8 cellular contexts compared by ENCODE assay signal in the genomic region with DNA sequence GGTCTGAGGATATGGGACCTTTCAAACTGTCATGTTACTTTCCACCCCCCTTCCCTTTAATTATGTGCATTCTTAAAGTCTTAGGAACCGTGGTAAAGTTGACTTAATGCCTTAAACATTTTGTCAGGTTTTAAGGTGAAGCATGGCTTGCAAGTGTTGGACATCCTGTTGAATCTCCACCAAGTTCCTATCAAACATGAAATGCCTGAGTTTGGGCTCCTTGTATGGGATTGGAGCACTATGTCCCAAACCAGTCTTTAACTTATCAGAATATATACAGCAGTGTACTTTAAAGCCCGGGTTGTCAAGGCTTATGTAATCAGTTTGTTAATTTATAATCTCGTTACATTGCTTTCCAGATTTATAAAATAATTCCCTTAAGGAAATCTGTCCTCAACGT. TPM values are rescaled to one million over a fixed set of nuclear protein-coding genes. Genes with fewer than 3 reads are reported as not detected.
DNase-seq lines count a peak whose midpoint lies in the region; ATAC-seq and TF ChIP-seq lines count a peak whose summit lies in the region.

No MANE protein-coding gene starts in this region.

- peaks cover 26% of the 10 kb centered on the region for H3K36me3 Mint-ChIP-seq in CD4-positive, CD25-positive, alpha-beta regulatory T cell
- H3K36me3 Mint-ChIP-seq in nephron (ENCODE audit: low read depth) = peaks cover 9% of the 10 kb centered on the region

- H3K4me1 ChIP-seq in CD4-positive, CD25-positive, alpha-beta regulatory T cell (ENCODE audit: control insufficient read depth, insufficient read depth, low read length, poor library complexity, severe bottlenecking) = peaks cover 55% of the 10 kb centered on the region

- H3K27ac ChIP-seq in CD4-positive, CD25-positive, alpha-beta regulatory T cell (ENCODE audit: insufficient read depth, low read length, poor library complexity, severe bottlenecking) = peak overlapping the region; percentile 89

- no peaks in the 10 kb centered on the region for H3K27me3 ChIP-seq in CD4-positive, CD25-positive, alpha-beta regulatory T cell (ENCODE audit: control insufficient read depth, insufficient read depth, low read length)

- H3K9me3 ChIP-seq in CD4-positive, CD25-positive, alpha-beta regulatory T cell (ENCODE audit: control insufficient read depth in 2 of 2, low read length in 2 of 2) = no peaks in the 10 kb centered on the region

- H3K4me3 Mint-ChIP-seq in CD4-positive, CD25-positive, alpha-beta regulatory T cell = peak overlapping the region; percentile 95 to 99 (median 98)
- H3K4me3 Mint-ChIP-seq in nephron = peak overlapping the region; percentile 89 to 98 (median 94)

- DNase-seq in CD4-positive, CD25-positive, alpha-beta regulatory T cell = peak in 1 of 3 donors; percentile 31
- no peak for DNase-seq in LNCaP clone FGC (ENCODE audit: low read depth)
- DNase-seq in dermis blood vessel endothelial cell = peak; percentile 42
- no peak for DNase-seq in left lobe of liver (ENCODE audit: low spot score)

- peaks cover 0 to 1% (median 0%) of the 10 kb centered on the region in 7 donors for H3K9me3 Mint-ChIP-seq in CD4-positive, CD25-positive, alpha-beta regulatory T cell
- H3K9me3 Mint-ChIP-seq in nephron = no peaks in the 10 kb centered on the region

- peaks cover 36 to 48% (median 39%) of the 10 kb centered on the region in 4 donors for H3K4me1 Mint-ChIP-seq in CD4-positive, CD25-positive, alpha-beta regulatory T cell
- peaks cover 39% of the 10 kb centered on the region for H3K4me1 Mint-ChIP-seq in nephron

- TF ChIP-seq CTCF in LNCaP clone FGC (IDR thresholded peaks at IDR 0.05; ENCODE audit: control insufficient read depth, extremely low read depth, insufficient read depth) (no peak), nephron (IDR thresholded peaks at IDR 0.05; ENCODE audit: unreplicated experiment in 3 of 3) (no peak)

- peak overlapping the region; percentile 100 for H3K4me3 ChIP-seq in CD4-positive, CD25-positive, alpha-beta regulatory T cell (ENCODE audit: low read depth, low read length)
- peak overlapping the region; percentile 74 for H3K4me3 ChIP-seq in LNCaP clone FGC (ENCODE audit: low read depth, low read length)

- peaks cover 2% of the 10 kb centered on the region for H3K36me3 ChIP-seq in CD4-positive, CD25-positive, alpha-beta regulatory T cell (ENCODE audit: control insufficient read depth, insufficient read depth, low read length)

- H3K27ac Mint-ChIP-seq in CD4-positive, CD25-positive, alpha-beta regulatory T cell = peak overlapping the region; percentile 96 to 99 (median 97)
- peak overlapping the region; percentile 92 to 94 (median 93) for H3K27ac Mint-ChIP-seq in nephron

- no peak for ATAC-seq in CD4-positive, CD25-positive, alpha-beta regulatory T cell (ENCODE audit: low read depth in 2 of 2)
- ATAC-seq in GM21360 (IDR thresholded peaks at IDR 0.05; ENCODE audit: unreplicated experiment) (no peak), HG03135 (IDR thresholded peaks at IDR 0.05; ENCODE audit: unreplicated experiment) (no peak), left lobe of liver (no peak), HG02642 (IDR thresholded peaks at IDR 0.05; ENCODE audit: poor library complexity, unreplicated experiment) (no peak)

- peaks cover 7% of the 10 kb centered on the region for H3K27me3 Mint-ChIP-seq in CD4-positive, CD25-positive, alpha-beta regulatory T cell
- peaks cover 17% of the 10 kb centered on the region for H3K27me3 Mint-ChIP-seq in nephron (ENCODE audit: low read depth)

RNA-seq across cellular contexts. Expression of gene SNRK, which starts 1.2 kb away (rescaled TPM):
- 158 TPM for total RNA-seq in CD4-positive, CD25-positive, alpha-beta regulatory T cell
- polyA plus RNA-seq in CD4-positive, CD25-positive, alpha-beta regulatory T cell = 10 to 100 TPM; 40.7 to 56.9 (median 48.1) TPM
- total RNA-seq in dermis blood vessel endothelial cell (185 and 192 TPM in 2 replicates), left lobe of liver (12.4 TPM)

Comparison
In these comparisons a context has a peak if more than half of its experiments do, and no peak if none do; other contexts are left out.
1. RNA of gene SNRK, which starts 1.2 kb away (total RNA-seq): 185 to 192 TPM in dermis blood vessel endothelial cell and 158 TPM in CD4-positive, CD25-positive, alpha-beta regulatory T cell (single experiment); 12.4 TPM in left lobe of liver (single experiment); every median in the first group is over 10 times any median in the second.